In genomic region chr4:154492288-154492687, GRCh38 we compare ENCODE assay signal across 10 cellular contexts. TPM values are rescaled to one million over a fixed set of nuclear protein-coding genes. Genes with fewer than 3 reads are reported as not detected.
A peak's percentile ranks its signal among the peaks of the same experiment; 100 is the strongest.
DNase-seq lines count a peak whose midpoint lies in the region; ATAC-seq, FAIRE-seq and TF ChIP-seq lines count a peak whose summit lies in the region.
"Had no signal": no experiment of that assay in that cellular context is flagged by ENCODE, and none has a peak within 500 bp of the region (broad histone marks: within the 10 kb centered on the region; RNA-seq: fewer than 3 reads in every experiment).

No MANE protein-coding gene starts in this region.

- H3K4me3 ChIP-seq in BLaER1 (peak overlapping the region; percentile 76), GM12878 (no peak overlapping the region), pancreas (peak overlapping the region in 2 of 4 donors; percentile 24 to 42), testis (peak overlapping the region in 1 of 2 donors; percentile 40)
- no peak overlapping the region for H3K4me3 ChIP-seq in naive thymus-derived CD4-positive, alpha-beta T cell (ENCODE audit: low read length)

- H3K79me2 ChIP-seq in GM12878 (ENCODE audit: control insufficient read depth, insufficient read depth, low read length) = no peaks in the 10 kb centered on the region

- H3K4me2 ChIP-seq in BLaER1 (peak overlapping the region; percentile 81), GM12878 (ENCODE audit: control insufficient read depth, insufficient read depth) (peak overlapping the region; percentile 71; the same call in 1 of the 2 replicates)

- no peaks in the 10 kb centered on the region for H4K20me1 ChIP-seq in BLaER1
- no peaks in the 10 kb centered on the region for H4K20me1 ChIP-seq in GM12878 (ENCODE audit: control insufficient read depth, insufficient read depth)

- no TSS peak for BruUV-seq in GM12878 (replicated peaks; lab: Mats Ljungman, UMichigan)

- POLR2A ChIA-PET in GM12878 (lab: Charles Lee) = no interaction called here
- POLR2A ChIA-PET in naive thymus-derived CD4-positive, alpha-beta T cell (lab: Charles Lee) = no interaction called here

- H3K9ac ChIP-seq in BLaER1 (0 out of 2 replicates have a peak overlapping the region, but pooled peaks have one; percentile 79), GM12878 (ENCODE audit: control insufficient read depth, insufficient read depth, low read length) (no peak overlapping the region)

- 18% methylated on average over 16 of the region's 16 CpGs for WGBS in GM12878 (ENCODE audit: insufficient coverage, insufficient replicate concordance, low lambda C conversion rate, missing lambda C conversion rate)
- WGBS in pancreas, 2 donors = 30 to 34% methylated on average over 16 of the region's 16 CpGs
- WGBS in testis, 2 donors = 18 to 19% methylated on average over 15 to 16 of the region's 16 CpGs

- H2AFZ ChIP-seq in GM12878 (ENCODE audit: control insufficient read depth, low read depth, low read length) = no peak overlapping the region

- in situ Hi-C loops in GM12878 (cut with MboI) = no loop called here

- peaks cover 40 to 80% (median 65%) of the 10 kb centered on the region in 5 donors for H3K27me3 Mint-ChIP-seq in naive thymus-derived CD4-positive, alpha-beta T cell

- TF ChIP-seq RAD21 in GM12878 (IDR thresholded peaks at IDR 0.05; ENCODE audit: insufficient read depth, low read depth, low read length) = no peak

- H3K9me3 Mint-ChIP-seq in naive thymus-derived CD4-positive, alpha-beta T cell = peaks cover 0 to 1% (median 0%) of the 10 kb centered on the region in 11 donors

- intact Hi-C loops in GM12878 (cut with micrococcal nuclease; ENCODE audit: unreplicated experiment) = no loop called here
- intact Hi-C loops in naive thymus-derived CD4-positive, alpha-beta T cell (cut with micrococcal nuclease) = loop anchor here in 1 of 2 donors (5.0 kb wide), 1 partner anchor 250 kb away; the partner anchor contains the start of gene LRAT
- intact Hi-C loops in pancreas (cut with DNase I) = no loop called here
- intact Hi-C loops in testis (cut with DNase I; ENCODE audit: low total_unique reads) = no loop called here

- peak; percentile 3 for ATAC-seq in GM18909 (IDR thresholded peaks at IDR 0.05; ENCODE audit: poor library complexity, unreplicated experiment)
- no peak for ATAC-seq in GM12878
- no peak for ATAC-seq in naive thymus-derived CD4-positive, alpha-beta T cell
- ATAC-seq in pancreas = no peak

- TF ChIP-seq POLR2A in GM12878 (IDR thresholded peaks at IDR 0.05; ENCODE audit: low read depth, low read length) (no peak), H54 (IDR thresholded peaks at IDR 0.05; ENCODE audit: low read depth, low read length) (no peak), testis (IDR thresholded peaks at IDR 0.05) (no peak)

- H3K27me3 ChIP-seq in BLaER1 (no peaks in the 10 kb centered on the region), GM12878 (replicated peaks in 1 of 2; ENCODE audit: control insufficient read depth in 2 of 2, insufficient read depth in 2 of 2, low read length in 1 of 2) (peaks cover 6 to 7% of the 10 kb centered on the region in 2 experiments), pancreas (peaks cover 0 to 42% (median 10%) of the 10 kb centered on the region in 4 donors), testis (no peaks in the 10 kb centered on the region)
- H3K27me3 ChIP-seq in naive thymus-derived CD4-positive, alpha-beta T cell (ENCODE audit: control insufficient read depth in 2 of 2, insufficient read depth in 2 of 2, low read length in 2 of 2) = no peaks in the 10 kb centered on the region

- CTCF ChIA-PET in GM12878 (lab: Yijun Ruan, JAX) = no interaction called here
- CTCF ChIA-PET in naive thymus-derived CD4-positive, alpha-beta T cell (lab: Charles Lee) = no interaction called here

- peak overlapping the region in 1 of 9 donors; percentile 17 for H3K27ac Mint-ChIP-seq in naive thymus-derived CD4-positive, alpha-beta T cell

- TF ChIP-seq EP300 in GM12878 (IDR thresholded peaks at IDR 0.05; ENCODE audit: borderline replicate concordance in 1 of 2, control insufficient read depth in 1 of 2, low read depth in 2 of 2, low read length in 2 of 2) = no peak

- DNase-seq in GM12878 (ENCODE audit: low read depth, low spot score) = no peak
- DNase-seq in naive thymus-derived CD4-positive, alpha-beta T cell = peak in 2 of 9 donors; percentile 7 to 26
- DNase-seq in NCI-H1417 treated with DMSO at 0.1 percent for 48 hours (lab: John Stamatoyannopoulos, UW) = no peak
- DNase-seq in H54 (ENCODE audit: insufficient read length, low spot score) = no peak
- no peak for DNase-seq in pancreas
- no peak for DNase-seq in testis
- DNase-seq: NCI-H1930; stimulated activated naive CD4-positive, alpha-beta T cell treated with Interleukin-2 at 50 U/mL for 16 hours had no signal

- no peak for TF ChIP-seq CTCF in GM12878 (IDR thresholded peaks at IDR 0.05 in 2 of 3, conservative IDR thresholded peaks at IDR 0.05 in 1 of 3; ENCODE audit: control insufficient read depth in 2 of 3, extremely low read depth in 1 of 3, insufficient read depth in 1 of 3, low read depth in 3 of 3, low read length in 3 of 3)
- no peak for TF ChIP-seq CTCF in pancreas (IDR thresholded peaks at IDR 0.05)
- no peak for TF ChIP-seq CTCF in testis (IDR thresholded peaks at IDR 0.05)

- H3K9me3 ChIP-seq in BLaER1 (peaks cover 17% of the 10 kb centered on the region), GM12878 (replicated peaks; ENCODE audit: control insufficient read depth, insufficient read depth, low read length) (no peaks in the 10 kb centered on the region; the same call in 2 of the 3 replicates), pancreas (no peaks in the 10 kb centered on the region), testis (no peaks in the 10 kb centered on the region)
- H3K9me3 ChIP-seq in naive thymus-derived CD4-positive, alpha-beta T cell (ENCODE audit: control insufficient read depth in 2 of 3, low read length in 3 of 3) = no peaks in the 10 kb centered on the region

- peaks cover 0 to 3% (median 0%) of the 10 kb centered on the region in 5 donors for H3K36me3 Mint-ChIP-seq in naive thymus-derived CD4-positive, alpha-beta T cell

- no peak for FAIRE-seq in GM12878 (lab: Jason Lieb, UNC)
- no peak for FAIRE-seq in H54 (lab: Jason Lieb, UNC)
- no peak for FAIRE-seq in pancreas (lab: Jason Lieb, UNC)

- peaks cover 46% of the 10 kb centered on the region for H3K4me1 ChIP-seq in BLaER1
- H3K4me1 ChIP-seq in GM12878 (ENCODE audit: control insufficient read depth, insufficient read depth, low read length) = no peaks in the 10 kb centered on the region
- H3K4me1 ChIP-seq in naive thymus-derived CD4-positive, alpha-beta T cell (ENCODE audit: control insufficient read depth in 2 of 2, insufficient read depth in 2 of 2, low read length in 2 of 2) = no peaks in the 10 kb centered on the region
- H3K4me1 ChIP-seq in pancreas = peaks cover 0 to 10% (median 4%) of the 10 kb centered on the region in 3 donors
- peaks cover 5% of the 10 kb centered on the region for H3K4me1 ChIP-seq in testis

- peaks cover 11 to 32% (median 20%) of the 10 kb centered on the region in 7 donors for H3K4me1 Mint-ChIP-seq in naive thymus-derived CD4-positive, alpha-beta T cell

- H3K4me3 Mint-ChIP-seq in naive thymus-derived CD4-positive, alpha-beta T cell = peak overlapping the region; percentile 5 to 87 (median 72)

- SMC1A ChIA-PET in GM12878 (lab: Charles Lee; ENCODE audit: uncharacterized antibody, unreplicated experiment) = no interaction called here

- RAD21 ChIA-PET in GM12878 (lab: Charles Lee; ENCODE audit: unreplicated experiment) = no interaction called here

- no peak overlapping the region for H3K27ac ChIP-seq in BLaER1
- H3K27ac ChIP-seq in GM12878 (ENCODE audit: control insufficient read depth, insufficient read depth) = no peak overlapping the region
- no peak overlapping the region for H3K27ac ChIP-seq in naive thymus-derived CD4-positive, alpha-beta T cell (ENCODE audit: low read depth, low read length)
- H3K27ac ChIP-seq in pancreas = no peak overlapping the region
- H3K27ac ChIP-seq in testis = no peak overlapping the region

- H3K36me3 ChIP-seq in BLaER1 (peaks cover 9% of the 10 kb centered on the region; the same call in 1 of the 2 replicates), GM12878 (ENCODE audit: control insufficient read depth in 2 of 2, insufficient read depth in 2 of 2, low read length in 1 of 2) (no peaks in the 10 kb centered on the region), pancreas (no peaks in the 10 kb centered on the region), testis (ENCODE audit: low read depth, missing control alignments) (no peaks in the 10 kb centered on the region)
- no peaks in the 10 kb centered on the region for H3K36me3 ChIP-seq in naive thymus-derived CD4-positive, alpha-beta T cell (ENCODE audit: control insufficient read depth in 2 of 3, insufficient read depth in 3 of 3, low read length in 3 of 3)

RNA-seq across cellular contexts. Expression of gene DCHS2, which starts 0.7 kb away (rescaled TPM):
- total RNA-seq in GM12878 (2013; cell fraction: nucleolus; rRNA removed) = 0.10 and 0.46 TPM in 2 replicates
- total RNA-seq in GM12878 (2014; rRNA removed) (0.05 and 0.06 TPM in 2 replicates), GM12878 (2014; rRNA removed; fragmentation: Illumina TruSeq; extraction: Trizol) (0.05 and 0.31 TPM in 2 replicates), GM12878 (2021) (0.03 TPM in 1 of 2 replicates, not detected in the other), pancreas (under 1 TPM in 5 of 6 donors, not detected in 1; 0.06 to 0.16 (median 0.09) TPM), testis (1 to 10 TPM; 2.4 to 6.5 TPM)
- polyA plus RNA-seq in GM12878 (2011; ENCODE audit: low read depth) = 0.03 TPM
- polyA plus RNA-seq in GM12878 (2011; rRNA removed) (0.04 and 0.08 TPM in 2 replicates), GM12878 (2014; fragmentation: Illumina TruSeq; extraction: Trizol) (0.01 and 0.02 TPM in 2 replicates), GM12878 (2014; fragmentation: Nextera tagmentation; extraction: Ambion mirVana) (not detected), GM12878 (2014; rRNA removed) (0.01 TPM in 1 of 2 replicates, not detected in the other), GM12878 (2016; fragmentation: Nextera tagmentation; extraction: Ambion mirVana) (under 1 TPM; 0.01 to 0.14 TPM), pancreas (under 1 TPM; 0.04 to 0.23 TPM), testis (ENCODE audit: insufficient read depth, low read depth, low replicate concordance) (4.7 TPM)
- 0.03 and 0.05 TPM in 2 replicates for polyA plus RNA-seq in GM12878 (2011; cell fraction: cytosol; rRNA removed)
- polyA plus RNA-seq in GM12878 (2011; cell fraction: nucleus; rRNA removed) = 0.10 and 0.12 TPM in 2 replicates
- 0.14 and 0.16 TPM in 2 replicates for polyA plus RNA-seq in GM12878 (2012)
- 0.15 TPM in 2 replicates for polyA minus RNA-seq in GM12878 (2011; rRNA and poly(A)+ RNA removed)
- not detected in 2 replicates for polyA minus RNA-seq in GM12878 (2011; cell fraction: cytosol; rRNA and poly(A)+ RNA removed)
- polyA minus RNA-seq in GM12878 (2011; cell fraction: nucleus; rRNA and poly(A)+ RNA removed) = 0.24 and 0.57 TPM in 2 replicates
- under 1 TPM in 2 of 5 experiments, not detected in 3; 0.05 to 0.08 TPM for total RNA-seq in naive thymus-derived CD4-positive, alpha-beta T cell
- not detected for polyA plus RNA-seq in naive thymus-derived CD4-positive, alpha-beta T cell

RNA-seq across cellular contexts. Expression of gene PLRG1, which starts 57.9 kb away (rescaled TPM):
- 88.9 and 101 TPM in 2 replicates for total RNA-seq in GM12878 (2013; cell fraction: nucleolus; rRNA removed)
- total RNA-seq in GM12878 (2014; rRNA removed) = 54.7 and 71.2 TPM in 2 replicates
- total RNA-seq in GM12878 (2014; rRNA removed; fragmentation: Illumina TruSeq; extraction: Trizol) = 63.4 and 63.9 TPM in 2 replicates
- total RNA-seq in GM12878 (2021) = 83.9 and 95.9 TPM in 2 replicates
- polyA plus RNA-seq in GM12878 (2011; ENCODE audit: low read depth) = 34.6 TPM
- 129 and 157 TPM in 2 replicates for polyA plus RNA-seq in GM12878 (2011; rRNA removed)
- polyA plus RNA-seq in GM12878 (2011; cell fraction: cytosol; rRNA removed) = 76.1 and 76.3 TPM in 2 replicates
- 101 and 128 TPM in 2 replicates for polyA plus RNA-seq in GM12878 (2011; cell fraction: nucleus; rRNA removed)
- 54.6 and 57.9 TPM in 2 replicates for polyA plus RNA-seq in GM12878 (2012)
- polyA plus RNA-seq in GM12878 (2014; fragmentation: Illumina TruSeq; extraction: Trizol) = 88.8 and 90.6 TPM in 2 replicates
- 100 to 1,000 TPM; 138 to 182 TPM for polyA plus RNA-seq in GM12878 (2014; fragmentation: Nextera tagmentation; extraction: Ambion mirVana)
- 82.7 and 86.9 TPM in 2 replicates for polyA plus RNA-seq in GM12878 (2014; rRNA removed)
- 100 to 1,000 TPM; 127 to 129 TPM for polyA plus RNA-seq in GM12878 (2016; fragmentation: Nextera tagmentation; extraction: Ambion mirVana)
- polyA minus RNA-seq in GM12878 (2011; rRNA and poly(A)+ RNA removed) = 97.2 and 135 TPM in 2 replicates
- polyA minus RNA-seq in GM12878 (2011; cell fraction: cytosol; rRNA and poly(A)+ RNA removed) = 26.6 and 35.7 TPM in 2 replicates
- polyA minus RNA-seq in GM12878 (2011; cell fraction: nucleus; rRNA and poly(A)+ RNA removed) = 63.0 and 66.0 TPM in 2 replicates
- total RNA-seq in naive thymus-derived CD4-positive, alpha-beta T cell = 10 to 100 TPM; 43.6 to 88.4 (median 78.1) TPM
- 10 to 100 TPM; 93.6 to 99.4 TPM for polyA plus RNA-seq in naive thymus-derived CD4-positive, alpha-beta T cell
- total RNA-seq in pancreas = 10 to 100 TPM; 18.5 to 34.8 (median 30.5) TPM
- 10 to 100 TPM; 20.6 to 38.6 TPM for polyA plus RNA-seq in pancreas
- 10 to 100 TPM; 35.3 to 46.3 TPM for total RNA-seq in testis
- polyA plus RNA-seq in testis (ENCODE audit: insufficient read depth, low read depth, low replicate concordance) = 45.8 TPM
